In the genomic region with DNA sequence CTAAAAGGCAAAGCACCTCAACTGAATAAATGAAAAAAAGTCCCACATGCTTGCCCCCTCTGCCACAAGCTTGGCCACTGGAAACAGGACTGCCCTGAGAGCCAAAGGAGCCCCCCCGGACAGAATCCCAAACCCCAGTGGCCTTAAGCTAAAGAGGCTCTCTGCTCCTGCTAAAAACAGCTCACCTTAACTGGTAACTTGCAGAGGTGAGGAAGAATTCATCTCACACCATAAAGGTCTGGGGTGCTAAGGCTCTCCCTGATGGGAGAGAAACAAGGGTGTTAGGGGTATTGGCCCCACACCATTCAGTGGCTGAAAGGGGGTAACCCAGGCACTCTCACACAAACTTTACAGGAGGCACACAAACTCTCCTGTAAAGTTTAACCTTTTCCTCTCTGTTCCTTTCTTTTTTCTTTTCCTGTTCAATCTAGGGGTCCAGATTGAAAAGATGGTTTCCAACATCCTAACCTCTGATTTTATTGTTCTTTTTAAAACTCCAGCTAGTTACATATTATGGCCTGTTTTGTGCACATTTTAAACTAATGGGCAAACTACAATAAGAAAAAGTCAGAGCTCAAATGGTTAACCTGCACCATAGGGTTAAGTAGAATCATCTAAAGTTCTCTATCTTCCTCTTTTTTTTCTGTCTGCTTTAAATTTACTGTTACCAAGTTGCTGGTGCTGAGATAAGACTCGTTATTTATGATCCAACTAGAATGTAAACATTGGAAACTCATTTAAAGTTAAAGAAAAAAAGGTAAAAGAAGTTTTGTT, we compare ENCODE assay signal across 1 cellular context.
TF ChIP-seq lines count a peak whose summit lies in the region.

No MANE protein-coding gene starts in this region.

TF ChIP-seq in K562, 482 proteins besides CTCF, POLR2A, EP300 and RAD21 (continued from another document):
- TF ChIP-seq USF1 (CRISPR knock-in tag; IDR thresholded peaks at IDR 0.05) (no peak), OTX1 (CRISPR knock-in tag; IDR thresholded peaks at IDR 0.05) (peak; percentile 13; the same call in 1 of the 2 replicates), ZNF41 (CRISPR knock-in tag; conservative IDR thresholded peaks at IDR 0.05) (no peak), GATAD2B (IDR thresholded peaks at IDR 0.05; ENCODE audit: borderline replicate concordance) (peak; percentile 53; the same call in 1 of the 2 replicates), SMARCC2 (IDR thresholded peaks at IDR 0.05; ENCODE audit: low read depth) (peak; percentile 69; the same call in 1 of the 2 replicates), NCOA1 (IDR thresholded peaks at IDR 0.05; ENCODE audit: low read depth) (peak; percentile 60; the same call in 1 of the 2 replicates), ZBTB11 (CRISPR knock-in tag; IDR thresholded peaks at IDR 0.05) (peak in 1 of 3 experiments; percentile 68; a peak in 1 of 6 replicates), PHF20 (IDR thresholded peaks at IDR 0.05; ENCODE audit: partially characterized antibody) (peak; percentile 70), HDAC2 (IDR thresholded peaks at IDR 0.05) (peak; percentile 33; the same call in 1 of the 2 replicates), L3MBTL2 (IDR thresholded peaks at IDR 0.05) (0 out of 2 replicates have a peak, but pooled peaks have one; percentile 22), ZNF79 (CRISPR knock-in tag; IDR thresholded peaks at IDR 0.05; ENCODE audit: low read depth) (0 out of 2 replicates have a peak, but pooled peaks have one; percentile 19), NEUROD1 (IDR thresholded peaks at IDR 0.05; ENCODE audit: borderline replicate concordance, low read depth, low read length, partially characterized antibody) (peak; percentile 23), GMEB1 (CRISPR knock-in tag; IDR thresholded peaks at IDR 0.05) (peak; percentile 34; the same call in 1 of the 2 replicates), ZNF75A (CRISPR knock-in tag; IDR thresholded peaks at IDR 0.05) (no peak), POLR2H (tag; IDR thresholded peaks at IDR 0.05; ENCODE audit: low read depth) (no peak), TCF3 (CRISPR knock-in tag; IDR thresholded peaks at IDR 0.05) (peak; percentile 45; the same call in 1 of the 2 replicates), ZNF263 (CRISPR knock-in tag; IDR thresholded peaks at IDR 0.05; ENCODE audit: borderline replicate concordance) (no peak)
- TF ChIP-seq, protein P1, sequence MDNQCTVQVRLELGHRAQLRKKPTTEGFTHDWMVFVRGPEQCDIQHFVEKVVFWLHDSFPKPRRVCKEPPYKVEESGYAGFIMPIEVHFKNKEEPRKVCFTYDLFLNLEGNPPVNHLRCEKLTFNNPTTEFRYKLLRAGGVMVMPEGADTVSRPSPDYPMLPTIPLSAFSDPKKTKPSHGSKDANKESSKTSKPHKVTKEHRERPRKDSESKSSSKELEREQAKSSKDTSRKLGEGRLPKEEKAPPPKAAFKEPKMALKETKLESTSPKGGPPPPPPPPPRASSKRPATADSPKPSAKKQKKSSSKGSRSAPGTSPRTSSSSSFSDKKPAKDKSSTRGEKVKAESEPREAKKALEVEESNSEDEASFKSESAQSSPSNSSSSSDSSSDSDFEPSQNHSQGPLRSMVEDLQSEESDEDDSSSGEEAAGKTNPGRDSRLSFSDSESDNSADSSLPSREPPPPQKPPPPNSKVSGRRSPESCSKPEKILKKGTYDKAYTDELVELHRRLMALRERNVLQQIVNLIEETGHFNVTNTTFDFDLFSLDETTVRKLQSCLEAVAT (IDR thresholded peaks at IDR 0.05): no peak
- TF ChIP-seq, protein P2, sequence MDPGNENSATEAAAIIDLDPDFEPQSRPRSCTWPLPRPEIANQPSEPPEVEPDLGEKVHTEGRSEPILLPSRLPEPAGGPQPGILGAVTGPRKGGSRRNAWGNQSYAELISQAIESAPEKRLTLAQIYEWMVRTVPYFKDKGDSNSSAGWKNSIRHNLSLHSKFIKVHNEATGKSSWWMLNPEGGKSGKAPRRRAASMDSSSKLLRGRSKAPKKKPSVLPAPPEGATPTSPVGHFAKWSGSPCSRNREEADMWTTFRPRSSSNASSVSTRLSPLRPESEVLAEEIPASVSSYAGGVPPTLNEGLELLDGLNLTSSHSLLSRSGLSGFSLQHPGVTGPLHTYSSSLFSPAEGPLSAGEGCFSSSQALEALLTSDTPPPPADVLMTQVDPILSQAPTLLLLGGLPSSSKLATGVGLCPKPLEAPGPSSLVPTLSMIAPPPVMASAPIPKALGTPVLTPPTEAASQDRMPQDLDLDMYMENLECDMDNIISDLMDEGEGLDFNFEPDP (CRISPR knock-in tag; IDR thresholded peaks at IDR 0.05): no peak
